ENCODE assay signal across 2 cellular contexts in genomic region chr18:5732318-5732717, GRCh38.
TF ChIP-seq lines count a peak whose summit lies in the region.

No MANE protein-coding gene starts in this region.

TF ChIP-seq in HepG2, 621 proteins besides CTCF, POLR2A, EP300 and RAD21:
- TF ChIP-seq MNT (IDR thresholded peaks at IDR 0.05) (peak; percentile 98), SRSF1 (optimal IDR thresholded peaks at IDR 0.05; ENCODE audit: low read depth, low read length) (no peak)
TF ChIP-seq in HepG2: peak in this region for 1.

TF ChIP-seq in GM12878, 131 proteins besides CTCF, POLR2A, EP300 and RAD21:
- TF ChIP-seq PBX3 (IDR thresholded peaks at IDR 0.05; ENCODE audit: insufficient replicate concordance, low read depth, low read length) (peak; percentile 50), BCL3 (IDR thresholded peaks at IDR 0.05; ENCODE audit: borderline replicate concordance, insufficient read depth, low read depth, low read length, poor library complexity, severe bottlenecking) (peak; percentile 94), RB1 (IDR thresholded peaks at IDR 0.05; ENCODE audit: borderline replicate concordance) (no peak)
